ENCODE assay signal across 8 cellular contexts in genomic region chr19:45469835-45470146, GRCh38. TPM values are rescaled to one million over a fixed set of nuclear protein-coding genes. Genes with fewer than 3 reads are reported as not detected.
DNase-seq lines count a peak whose midpoint lies in the region; ATAC-seq and TF ChIP-seq lines count a peak whose summit lies in the region.

No MANE protein-coding gene starts in this region.

- intact Hi-C loops in right lobe of liver (cut with DNase I) = loop anchor here in 1 of 2 donors (5.0 kb wide), 1 partner anchor 32 kb away; no protein-coding TSS in a partner anchor

- H3K4me1 ChIP-seq in NT2/D1 (ENCODE audit: insufficient read depth, insufficient read length) = peaks cover 13% of the 10 kb centered on the region
- peaks cover 0 to 19% (median 7%) of the 10 kb centered on the region in 4 donors for H3K4me1 ChIP-seq in right lobe of liver
- H3K4me1 ChIP-seq in tibial nerve = peaks cover 0 to 47% (median 23%) of the 10 kb centered on the region in 4 donors

- peak overlapping the region; percentile 78 for H3K27ac ChIP-seq in C4-2B
- H3K27ac ChIP-seq in right lobe of liver = peak overlapping the region; percentile 76 to 92 (median 90)
- peak overlapping the region; percentile 85 to 96 (median 95) for H3K27ac ChIP-seq in tibial nerve

- no peak for TF ChIP-seq POLR2A in right lobe of liver (IDR thresholded peaks at IDR 0.05)
- peak; percentile 20 to 55 for TF ChIP-seq POLR2A in tibial nerve (IDR thresholded peaks at IDR 0.05)

- H3K36me3 ChIP-seq in NT2/D1 (ENCODE audit: insufficient read depth, insufficient read length, low read length) = no peaks in the 10 kb centered on the region
- no peaks in the 10 kb centered on the region for H3K36me3 ChIP-seq in right lobe of liver
- H3K36me3 ChIP-seq in tibial nerve = no peaks in the 10 kb centered on the region

- ATAC-seq in GM21423 (IDR thresholded peaks at IDR 0.05; ENCODE audit: unreplicated experiment) = peak; percentile 20
- peak in 2 of 4 donors; percentile 70 for ATAC-seq in right lobe of liver
- ATAC-seq in HG03439 (IDR thresholded peaks at IDR 0.05; ENCODE audit: unreplicated experiment) = no peak

- H3K9me3 ChIP-seq in NT2/D1 (ENCODE audit: insufficient read depth, low read length) (no peaks in the 10 kb centered on the region), right lobe of liver (no peaks in the 10 kb centered on the region), tibial nerve (no peaks in the 10 kb centered on the region)

- H3K9ac ChIP-seq in NT2/D1 (ENCODE audit: insufficient read length, low read depth) = no peak overlapping the region

- 11% methylated on average over 5 of the region's 14 CpGs for WGBS in right lobe of liver (ENCODE audit: insufficient coverage, low coverage, low lambda C conversion rate, missing lambda C conversion rate)
- WGBS in tibial nerve, 2 donors = 1 to 2% methylated on average over 12 of the region's 14 CpGs

- no peak for TF ChIP-seq EP300 in tibial nerve (IDR thresholded peaks at IDR 0.05)

- H3K4me3 ChIP-seq in NT2/D1 (ENCODE audit: insufficient read length, low read depth) (peak overlapping the region; percentile 62), cardiac fibroblast (replicated peaks in 1 of 2; ENCODE audit: low read depth in 2 of 2, low read length in 2 of 2) (peak overlapping the region; percentile 69 to 81), right lobe of liver (peak overlapping the region; percentile 47 to 76 (median 61)), tibial nerve (peak overlapping the region; percentile 50 to 77 (median 60))

- H3K27me3 ChIP-seq in NT2/D1 (ENCODE audit: insufficient read depth, insufficient read length) (no peaks in the 10 kb centered on the region), right lobe of liver (no peaks in the 10 kb centered on the region), tibial nerve (peaks cover 0 to 43% of the 10 kb centered on the region in 2 donors)

- DNase-seq in NT2/D1 (ENCODE audit: low read depth, low spot score) (no peak), cardiac fibroblast (ENCODE audit: low read depth in 2 of 2) (no peak), right lobe of liver (no peak), tibial nerve (ENCODE audit: low spot score in 2 of 2) (peak in 1 of 2 donors; percentile 86)
- no peak for DNase-seq in stimulated activated naive CD4-positive, alpha-beta T cell (lab: John Stamatoyannopoulos, UW)

- TF ChIP-seq CTCF in C4-2B (conservative IDR thresholded peaks at IDR 0.05) (no peak), cardiac fibroblast (IDR thresholded peaks at IDR 0.05; ENCODE audit: low read depth, low read length) (no peak), right lobe of liver (IDR thresholded peaks at IDR 0.05) (no peak), tibial nerve (IDR thresholded peaks at IDR 0.05) (no peak)

RNA-seq across cellular contexts. Expression of gene FOSB, which starts 2.0 kb away (rescaled TPM):
- total RNA-seq in right lobe of liver (1 to 10 TPM in 1 of 6 experiments, under 1 TPM in 5; 0.19 to 1.2 (median 0.44) TPM), tibial nerve (1 to 10 TPM in 2 of 4 donors, under 1 TPM in 2; 0.60 to 4.9 (median 1.8) TPM)

RNA-seq across cellular contexts. Expression of gene RTN2, which starts 27.1 kb away (rescaled TPM):
- total RNA-seq in right lobe of liver = 1 to 10 TPM; 1.5 to 7.2 (median 2.9) TPM
- total RNA-seq in tibial nerve = 1 to 10 TPM; 1.5 to 5.9 (median 3.5) TPM

RNA-seq across cellular contexts. Expression of gene PPM1N, which starts 28.5 kb away (rescaled TPM):
- total RNA-seq in right lobe of liver (1 to 10 TPM in 2 of 6 experiments, under 1 TPM in 3, not detected in 1; 0.32 to 2.0 (median 0.51) TPM), tibial nerve (1 to 10 TPM in 1 of 4 donors, under 1 TPM in 2, not detected in 1; 0.39 to 5.0 (median 0.60) TPM)

RNA-seq across cellular contexts. Expression of gene VASP, which starts 37.5 kb away (rescaled TPM):
- 10 to 100 TPM; 19.4 to 64.1 (median 30.6) TPM for total RNA-seq in right lobe of liver
- 10 to 100 TPM; 39.1 to 74.4 (median 59.2) TPM for total RNA-seq in tibial nerve

RNA-seq across cellular contexts. Expression of gene ERCC1, which starts 46.1 kb away (rescaled TPM):
- 10 to 100 TPM; 19.2 to 29.4 (median 22.6) TPM for total RNA-seq in right lobe of liver
- total RNA-seq in tibial nerve = 100 to 1,000 TPM in 2 of 4 donors, 10 to 100 TPM in 2; 95.5 to 161 (median 99.2) TPM
